In genomic region chr11:2748061-2748813, GRCh38 we compare ENCODE assay signal across 22 cellular contexts. TPM values are rescaled to one million over a fixed set of nuclear protein-coding genes. Genes with fewer than 3 reads are reported as not detected.
A peak's percentile ranks its signal among the peaks of the same experiment; 100 is the strongest.
DNase-seq lines count a peak whose midpoint lies in the region; ATAC-seq, FAIRE-seq and TF ChIP-seq lines count a peak whose summit lies in the region.
"Had no signal": no experiment of that assay in that cellular context is flagged by ENCODE, and none has a peak within 500 bp of the region (broad histone marks: within the 10 kb centered on the region; RNA-seq: fewer than 3 reads in every experiment).

No MANE protein-coding gene starts in this region.

- no peak for TF ChIP-seq CTCF in K562 (IDR thresholded peaks at IDR 0.05 in 2 of 3, conservative IDR thresholded peaks at IDR 0.05 in 1 of 3; ENCODE audit: insufficient read depth in 2 of 3, low read depth in 1 of 3, low read length in 3 of 3)
- TF ChIP-seq CTCF in smooth muscle cell (IDR thresholded peaks at IDR 0.05; ENCODE audit: borderline replicate concordance, insufficient read depth, poor library complexity, severe bottlenecking): no peak

- no peaks in the 10 kb centered on the region for H3K9me3 ChIP-seq in K562 (replicated peaks; ENCODE audit: control insufficient read depth, insufficient read depth, low read depth, low read length)
- no peaks in the 10 kb centered on the region for H3K9me3 ChIP-seq in mesenchymal stem cell (ENCODE audit: control insufficient read depth, low read length)
- H3K9me3 ChIP-seq in smooth muscle cell (replicated peaks; ENCODE audit: low read depth): no peaks in the 10 kb centered on the region
- H3K9me3 ChIP-seq: Caco-2, MG63 had no signal

- no peak overlapping the region for H3K14ac ChIP-seq in mesenchymal stem cell (ENCODE audit: low read length in 2 of 2)

- no peaks in the 10 kb centered on the region for H3K36me3 ChIP-seq in K562 (ENCODE audit: control insufficient read depth, insufficient read depth, low read length)
- no peaks in the 10 kb centered on the region for H3K36me3 ChIP-seq in mesenchymal stem cell (ENCODE audit: control insufficient read depth in 1 of 2, insufficient read depth in 2 of 2, low read depth in 1 of 2, low read length in 2 of 2)
- no peaks in the 10 kb centered on the region for H3K36me3 ChIP-seq in smooth muscle cell (ENCODE audit: low read depth)
- H3K36me3 ChIP-seq: MG63 had no signal

- intact Hi-C loops in K562 (cut with micrococcal nuclease) (no loop called here), sciatic nerve (cut with DNase I) (no loop called here)

- POLR2A ChIA-PET in K562 (lab: Yijun Ruan, JAX): interaction anchor here (0.6 to 1.4 kb wide), 3 partner anchors 33 to 182 kb away, joined by 3 to 4 read pairs (median 3); partner anchors contain the start of gene KCNQ1OT1

- no peak overlapping the region for H3K18ac ChIP-seq in mesenchymal stem cell (ENCODE audit: low read depth in 1 of 2, low read length in 2 of 2)

- CTCF ChIA-PET in K562 (lab: Yijun Ruan, JAX; ENCODE audit: low intra/inter-chr PET ratio): no interaction called here

- no peak overlapping the region for H2BK120ac ChIP-seq in mesenchymal stem cell (ENCODE audit: low read depth, low read length)

- TF ChIP-seq RAD21 in K562 (CRISPR knock-in tag; conservative IDR thresholded peaks at IDR 0.05 in 1 of 2, IDR thresholded peaks at IDR 0.05 in 1 of 2): no peak

- H3K79me2 ChIP-seq in K562 (ENCODE audit: control insufficient read depth, insufficient read depth, low read length) (no peaks in the 10 kb centered on the region), smooth muscle cell (ENCODE audit: low read depth) (no peaks in the 10 kb centered on the region)

- no peak for TF ChIP-seq EP300 in K562 (IDR thresholded peaks at IDR 0.05; ENCODE audit: low read length)

- H3K9ac ChIP-seq in K562 (ENCODE audit: insufficient read depth in 1 of 2, low read depth in 2 of 2, low read length in 2 of 2) (peak overlapping the region; percentile 37 to 80; a peak in 3 of 4 replicates), mesenchymal stem cell (ENCODE audit: low read length) (no peak overlapping the region), smooth muscle cell (ENCODE audit: low read depth) (no peak overlapping the region)

- H3F3A ChIP-seq in smooth muscle cell (ENCODE audit: low read depth): no peaks in the 10 kb centered on the region

- H3K4me2 ChIP-seq in K562 (ENCODE audit: insufficient read depth, low read length): peak overlapping the region; percentile 48
- no peak overlapping the region for H3K4me2 ChIP-seq in mesenchymal stem cell (ENCODE audit: low read length, poor library complexity, severe bottlenecking)
- H3K4me2 ChIP-seq in smooth muscle cell: no peak overlapping the region

- no peak overlapping the region for H3K23ac ChIP-seq in mesenchymal stem cell (ENCODE audit: low read length in 2 of 2)

- no peaks in the 10 kb centered on the region for H3K9me1 ChIP-seq in K562 (ENCODE audit: control insufficient read depth, insufficient read depth, low read length)

- H4K91ac ChIP-seq in mesenchymal stem cell (ENCODE audit: low read length): no peak overlapping the region

- H3K27ac ChIP-seq in K562 (ENCODE audit: extremely low read depth, low read depth, low read length) (peak overlapping the region; percentile 20; the same call in 1 of the 3 replicates), mesenchymal stem cell (ENCODE audit: low read length, poor library complexity, severe bottlenecking) (no peak overlapping the region), smooth muscle cell (ENCODE audit: low read depth) (no peak overlapping the region)
- H3K27ac ChIP-seq: HL-60 had no signal

- no peak overlapping the region for H2BK15ac ChIP-seq in mesenchymal stem cell (ENCODE audit: low read depth, poor library complexity, severe bottlenecking)

- in situ Hi-C loops in K562 (cut with MboI): no loop called here

- H3K27me3 ChIP-seq in K562 (ENCODE audit: control insufficient read depth in 2 of 2, insufficient read depth in 2 of 2, low read length in 2 of 2) (no peaks in the 10 kb centered on the region; a peak in 1 of 5 replicates), mesenchymal stem cell (ENCODE audit: control insufficient read depth in 1 of 2, insufficient read depth in 1 of 2, low read length in 2 of 2) (peaks cover 0 to 35% of the 10 kb centered on the region in 2 experiments), smooth muscle cell (ENCODE audit: low read depth) (no peaks in the 10 kb centered on the region)
- H3K27me3 ChIP-seq: MG63 had no signal

- WGBS in K562 (ENCODE audit: insufficient coverage, low coverage, missing lambda C conversion rate): 71% methylated on average over 6 of the region's 11 CpGs
- 77% methylated on average over 9 of the region's 11 CpGs for WGBS in mesenchymal stem cell
- 85% methylated on average over 11 of the region's 11 CpGs for WGBS in smooth muscle cell (ENCODE audit: low lambda C conversion rate)

- H3K4ac ChIP-seq in mesenchymal stem cell (ENCODE audit: low read depth in 1 of 2, low read length in 2 of 2): no peak overlapping the region

- H4K20me1 ChIP-seq in K562 (replicated peaks; ENCODE audit: control insufficient read depth, insufficient read depth, low read length) (no peaks in the 10 kb centered on the region), smooth muscle cell (ENCODE audit: low read depth) (no peaks in the 10 kb centered on the region)

- peak overlapping the region; percentile 48 for H2BK5ac ChIP-seq in mesenchymal stem cell (ENCODE audit: low read depth, low read length, poor library complexity, severe bottlenecking)

- H2BK12ac ChIP-seq in mesenchymal stem cell (ENCODE audit: low read length in 2 of 2): no peak overlapping the region

- FAIRE-seq in K562 (lab: Jason Lieb, UNC): no peak
- FAIRE-seq: A204.1, G401.6, GM12892 had no signal

- no peaks in the 10 kb centered on the region for H3K79me1 ChIP-seq in mesenchymal stem cell (replicated peaks; ENCODE audit: low read length, poor library complexity, severe bottlenecking)

- H3K4me1 ChIP-seq in K562 (replicated peaks in 1 of 2; ENCODE audit: control insufficient read depth in 2 of 2, insufficient read depth in 2 of 2, low read length in 2 of 2) (peaks cover 21 to 48% of the 10 kb centered on the region in 2 experiments; a peak in 4 of 5 replicates), mesenchymal stem cell (ENCODE audit: control insufficient read depth, insufficient read depth, low read depth, low read length) (peaks cover 43% of the 10 kb centered on the region), smooth muscle cell (ENCODE audit: low read depth) (peaks cover 11% of the 10 kb centered on the region)

- no TSS peak for BruUV-seq in K562 (replicated peaks; lab: Mats Ljungman, UMichigan)

- peak overlapping the region; percentile 27 for H2AK5ac ChIP-seq in mesenchymal stem cell (ENCODE audit: low read length, severe bottlenecking)

- ATAC-seq in K562: no peak; the same call in 2 of the 3 replicates
- ATAC-seq in sciatic nerve: no peak
- ATAC-seq in GM19324 (IDR thresholded peaks at IDR 0.05; ENCODE audit: low FRiP score, unreplicated experiment): no peak
- no peak for ATAC-seq in GM18517 (IDR thresholded peaks at IDR 0.05; ENCODE audit: unreplicated experiment)

- peak overlapping the region; percentile 70 for H2AFZ ChIP-seq in K562 (ENCODE audit: low read depth, low read length)
- no peak overlapping the region for H2AFZ ChIP-seq in mesenchymal stem cell (ENCODE audit: low read depth, low read length)
- no peak overlapping the region for H2AFZ ChIP-seq in smooth muscle cell (ENCODE audit: low read depth)

- DNase-seq in activated effector memory CD4-positive, alpha-beta T cell treated with anti-CD3 and anti-CD28 coated beads, Interleukin-2, amount 50 U/mL, for 16 hours: peak; percentile 45
- no peak for DNase-seq in activated effector memory CD4-positive, alpha-beta T cell treated with Interleukin-2 at 50 U/mL for 16 hours
- DNase-seq in K562 (ENCODE audit: extremely low read depth in 1 of 4, low spot score in 3 of 4) (no peak), mesenchymal stem cell (no peak), sciatic nerve (ENCODE audit: low spot score) (peak; percentile 49), smooth muscle cell (lab: John Stamatoyannopoulos, UW; ENCODE audit: unreplicated experiment) (no peak)
- DNase-seq: DMS79 treated with DMSO at 0.1 percent for 48 hours, HFFc6, KG1, MG63, NCI-H1092 treated with DMSO at 0.1 percent for 48 hours, NCI-H1694, NCI-H2107, NCI-H226, SHP77 had no signal

- H3K4me3 ChIP-seq in K562 (no peak overlapping the region), mesenchymal stem cell (ENCODE audit: insufficient read depth in 1 of 2, low read depth in 1 of 2, low read length in 2 of 2) (no peak overlapping the region), smooth muscle cell (no peak overlapping the region)
- H3K4me3 ChIP-seq: MG63 had no signal

- TF ChIP-seq POLR2A in K562 (conservative IDR thresholded peaks at IDR 0.05): no peak

- no peak overlapping the region for H4K8ac ChIP-seq in mesenchymal stem cell (ENCODE audit: low read length)

RNA-seq across cellular contexts. Expression of gene KCNQ1OT1, which starts 48.4 kb away (rescaled TPM):
- total RNA-seq in K562 (2011; cell fraction: chromatin; rRNA removed; ENCODE audit: low replicate concordance): 32.7 and 48.2 TPM in 2 replicates
- 15.8 and 20.9 TPM in 2 replicates for total RNA-seq in K562 (2011; cell fraction: nucleolus; rRNA removed)
- 36.4 and 61.6 TPM in 2 replicates for total RNA-seq in K562 (2011; cell fraction: nucleoplasm; rRNA removed)
- total RNA-seq in K562 (2014; rRNA removed): 1.2 and 1.3 TPM in 2 replicates
- total RNA-seq in K562 (2014; rRNA removed; fragmentation: Illumina TruSeq; extraction: Trizol): 2.0 TPM in 2 replicates
- 2.2 and 2.3 TPM in 2 replicates for total RNA-seq in K562 (2015; rRNA removed; fragmentation: Illumina TruSeq; extraction: Trizol)
- total RNA-seq in K562 (2021): 1.4 and 1.7 TPM in 2 replicates
- polyA plus RNA-seq in K562 (2011; rRNA removed): 0.74 and 0.92 TPM in 2 replicates
- polyA plus RNA-seq in K562 (2011; cell fraction: cytosol; rRNA removed): 0.06 and 0.15 TPM in 2 replicates
- polyA plus RNA-seq in K562 (2011; cell fraction: nucleus; rRNA removed): 5.9 and 6.5 TPM in 2 replicates
- polyA plus RNA-seq in K562 (2012): 0.38 and 0.66 TPM in 2 replicates
- polyA plus RNA-seq in K562 (2014; fragmentation: Illumina TruSeq; extraction: Trizol): 0.48 and 0.51 TPM in 2 replicates
- under 1 TPM; 0.04 to 0.17 TPM for polyA plus RNA-seq in K562 (2014; fragmentation: Nextera tagmentation; extraction: Ambion mirVana)
- 0.50 and 0.64 TPM in 2 replicates for polyA plus RNA-seq in K562 (2014; rRNA removed)
- polyA minus RNA-seq in K562 (2011; rRNA and poly(A)+ RNA removed): 7.7 and 12.9 TPM in 2 replicates
- polyA minus RNA-seq in K562 (2011; cell fraction: cytosol; rRNA and poly(A)+ RNA removed): 0.48 and 1.0 TPM in 2 replicates
- polyA minus RNA-seq in K562 (2011; cell fraction: nucleus; rRNA and poly(A)+ RNA removed): 15.9 and 28.0 TPM in 2 replicates
- 0.08 TPM for polyA plus RNA-seq in mesenchymal stem cell (2013, experiment 1 of 2)
- polyA plus RNA-seq in mesenchymal stem cell (2013, experiment 2 of 2): 0.05 TPM
- total RNA-seq in sciatic nerve: 7.2 TPM
- 9.8 and 12.3 TPM in 2 replicates for total RNA-seq in smooth muscle cell
- polyA plus RNA-seq in smooth muscle cell: 1.6 and 4.6 TPM in 2 replicates

Comparison
In these comparisons a context has a peak if more than half of its experiments do, and no peak if none do; other contexts are left out.
1. DNase-seq: peak in activated effector memory CD4-positive, alpha-beta T cell treated with anti-CD3 and anti-CD28 coated beads, Interleukin-2, amount 50 U/mL, for 16 hours (single experiment) and sciatic nerve (single experiment); none in activated effector memory CD4-positive, alpha-beta T cell treated with Interleukin-2 at 50 U/mL for 16 hours (single experiment), K562 (0 of 4), mesenchymal stem cell (single experiment) and smooth muscle cell (single experiment).
2. H3K9ac ChIP-seq: peak in K562 (2 of 2); none in mesenchymal stem cell (single experiment) and smooth muscle cell (single experiment).